Comparison of ENCODE assay signal across 9 cellular contexts in the genomic region with DNA sequence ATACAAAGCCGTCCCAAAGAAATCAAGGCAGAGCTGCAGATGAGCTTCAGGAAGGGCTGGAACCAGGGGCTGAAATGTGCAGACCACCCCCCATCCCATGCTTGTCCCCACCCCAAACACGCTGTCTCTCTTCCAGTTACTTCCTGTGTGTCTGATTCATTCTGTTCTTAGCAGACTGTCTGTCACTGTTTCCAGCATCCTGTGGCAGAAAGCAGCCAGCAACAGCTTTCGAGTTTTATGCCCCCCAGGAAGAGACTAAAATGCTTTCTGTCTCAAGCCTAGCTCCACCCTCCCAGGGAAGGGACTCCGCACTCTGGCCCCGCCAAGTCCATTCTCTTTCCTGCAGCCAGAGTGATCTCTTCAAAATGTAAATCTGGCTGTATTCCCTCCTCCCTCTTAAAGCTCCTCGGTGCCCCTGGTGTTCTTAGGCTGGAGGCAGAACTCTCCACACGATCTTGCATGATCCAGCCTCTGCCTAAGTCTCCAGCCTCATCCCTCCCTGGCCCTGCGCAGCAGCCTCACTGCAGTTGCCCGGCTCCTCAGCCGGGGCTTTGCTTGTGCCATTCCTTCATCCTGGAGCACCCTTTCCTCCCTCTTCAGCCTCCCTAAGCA. TPM values are rescaled to one million over a fixed set of nuclear protein-coding genes. Genes with fewer than 3 reads are reported as not detected.
DNase-seq lines count a peak whose midpoint lies in the region; ATAC-seq and TF ChIP-seq lines count a peak whose summit lies in the region.
"Had no signal": no experiment of that assay in that cellular context is flagged by ENCODE, and none has a peak within 500 bp of the region (broad histone marks: within the 10 kb centered on the region; RNA-seq: fewer than 3 reads in every experiment).

No MANE protein-coding gene starts in this region.

- TF ChIP-seq CTCF in RWPE2 (IDR thresholded peaks at IDR 0.05; ENCODE audit: poor library complexity, severe bottlenecking) (no peak), endodermal cell (conservative IDR thresholded peaks at IDR 0.05) (no peak), colonic mucosa (IDR thresholded peaks at IDR 0.05) (no peak)

- H3K4me1 Mint-ChIP-seq in endodermal cell, result peaks cover 11% of the 10 kb centered on the region
- peaks cover 0 to 3% (median 1%) of the 10 kb centered on the region in 4 donors for H3K4me1 Mint-ChIP-seq in CD4-positive, alpha-beta memory T cell
- H3K4me1 Mint-ChIP-seq: naive B cell had no signal

- H3K9ac ChIP-seq in endodermal cell (ENCODE audit: extremely low read depth, low read length, poor library complexity, severe bottlenecking) (no peak overlapping the region), colonic mucosa (ENCODE audit: low read depth in 2 of 2, low read length in 2 of 2) (no peak overlapping the region)

- H3K27ac ChIP-seq in RWPE2 (ENCODE audit: poor library complexity, severe bottlenecking), result peak overlapping the region; percentile 97
- no peak overlapping the region for H3K27ac ChIP-seq in endodermal cell (ENCODE audit: low read depth, low read length)
- H3K27ac ChIP-seq in colonic mucosa, result no peak overlapping the region
- H3K27ac ChIP-seq in CD4-positive, alpha-beta memory T cell (ENCODE audit: low read depth, low read length), result no peak overlapping the region

- DNase-seq in GM04504 (ENCODE audit: low read depth) (peak; percentile 44), RWPE2 (ENCODE audit: low spot score) (no peak), endodermal cell (peak; percentile 68), sciatic nerve (ENCODE audit: low spot score) (no peak), colonic mucosa (no peak)
- no peak for DNase-seq in CD4-positive, alpha-beta memory T cell
- DNase-seq: naive B cell had no signal

- peaks cover 20% of the 10 kb centered on the region for H3K9me3 Mint-ChIP-seq in endodermal cell
- peaks cover 0 to 5% (median 1%) of the 10 kb centered on the region in 8 donors for H3K9me3 Mint-ChIP-seq in CD4-positive, alpha-beta memory T cell

- ATAC-seq in RWPE2 (ENCODE audit: low read depth) (peak; percentile 13), sciatic nerve (peak; percentile 60), HG03097 (IDR thresholded peaks at IDR 0.05; ENCODE audit: low FRiP score, unreplicated experiment) (no peak), GM19023 (IDR thresholded peaks at IDR 0.05; ENCODE audit: unreplicated experiment) (no peak)

- H3K9me3 ChIP-seq in RWPE2 (ENCODE audit: severe bottlenecking) (no peaks in the 10 kb centered on the region), endodermal cell (ENCODE audit: control insufficient read depth, low read length) (no peaks in the 10 kb centered on the region), colonic mucosa (no peaks in the 10 kb centered on the region)
- H3K9me3 ChIP-seq in CD4-positive, alpha-beta memory T cell (ENCODE audit: control insufficient read depth in 1 of 2, low read length in 2 of 2), result no peaks in the 10 kb centered on the region

- POLR2A ChIA-PET in CD4-positive, alpha-beta memory T cell (lab: Charles Lee; ENCODE audit: partially characterized antibody), result no interaction called here

- no peaks in the 10 kb centered on the region for H3K36me3 Mint-ChIP-seq in endodermal cell (ENCODE audit: low read depth)
- no peaks in the 10 kb centered on the region for H3K36me3 Mint-ChIP-seq in CD4-positive, alpha-beta memory T cell
- H3K36me3 Mint-ChIP-seq: naive B cell had no signal

- no peak overlapping the region for H3K27ac Mint-ChIP-seq in endodermal cell
- H3K27ac Mint-ChIP-seq in CD4-positive, alpha-beta memory T cell, result no peak overlapping the region

- H3K4me1 ChIP-seq in RWPE2 (ENCODE audit: insufficient read depth, poor library complexity, severe bottlenecking) (peaks cover 30% of the 10 kb centered on the region), endodermal cell (ENCODE audit: control insufficient read depth, insufficient read depth, low read length) (no peaks in the 10 kb centered on the region), colonic mucosa (no peaks in the 10 kb centered on the region)
- H3K4me1 ChIP-seq in CD4-positive, alpha-beta memory T cell (ENCODE audit: insufficient read depth, low read length), result no peaks in the 10 kb centered on the region

- intact Hi-C loops in sciatic nerve (cut with DNase I) (no loop called here), colonic mucosa (cut with DNase I) (no loop called here)
- intact Hi-C loops in CD4-positive, alpha-beta memory T cell (cut with micrococcal nuclease), result no loop called here

- CTCF ChIA-PET in CD4-positive, alpha-beta memory T cell (lab: Charles Lee; ENCODE audit: partially characterized antibody), result no interaction called here

- no peak overlapping the region for H3K4me3 Mint-ChIP-seq in endodermal cell
- no peak overlapping the region for H3K4me3 Mint-ChIP-seq in CD4-positive, alpha-beta memory T cell
- H3K4me3 Mint-ChIP-seq: naive B cell had no signal

- 71 to 72% methylated on average over 8 to 10 of the region's 10 CpGs for WGBS in endodermal cell (ENCODE audit: insufficient coverage in 1 of 2, insufficient read length in 1 of 2), 2 experiments

- H3K27me3 ChIP-seq in RWPE2 (ENCODE audit: insufficient read depth, poor library complexity, severe bottlenecking) (no peaks in the 10 kb centered on the region), endodermal cell (ENCODE audit: control insufficient read depth, insufficient read depth, low read length, poor library complexity, severe bottlenecking) (no peaks in the 10 kb centered on the region), colonic mucosa (no peaks in the 10 kb centered on the region)
- H3K27me3 ChIP-seq in CD4-positive, alpha-beta memory T cell (ENCODE audit: insufficient read depth, low read length), result no peaks in the 10 kb centered on the region

- H3K4me3 ChIP-seq in RWPE2 (ENCODE audit: severe bottlenecking), result no peak overlapping the region
- H3K4me3 ChIP-seq in endodermal cell (ENCODE audit: low read length), result no peak overlapping the region
- no peak overlapping the region for H3K4me3 ChIP-seq in colonic mucosa
- H3K4me3 ChIP-seq in CD4-positive, alpha-beta memory T cell (ENCODE audit: low read length in 2 of 2), result no peak overlapping the region

- H3K27me3 Mint-ChIP-seq in endodermal cell (ENCODE audit: insufficient read depth), result peaks cover 2% of the 10 kb centered on the region
- peaks cover 11 to 19% of the 10 kb centered on the region in 2 donors for H3K27me3 Mint-ChIP-seq in CD4-positive, alpha-beta memory T cell

- peaks cover 8% of the 10 kb centered on the region; the same call in 1 of the 2 replicates for H3K36me3 ChIP-seq in RWPE2 (ENCODE audit: low read depth)
- no peaks in the 10 kb centered on the region for H3K36me3 ChIP-seq in endodermal cell (ENCODE audit: control insufficient read depth, insufficient read depth, low read length)
- no peaks in the 10 kb centered on the region for H3K36me3 ChIP-seq in colonic mucosa
- no peaks in the 10 kb centered on the region for H3K36me3 ChIP-seq in CD4-positive, alpha-beta memory T cell (ENCODE audit: insufficient read depth, low read length)

RNA-seq across cellular contexts. Expression of a gene that starts 41.5 kb away (rescaled TPM):
- under 1 TPM in 1 of 2 donors, not detected in 1; 0.13 TPM for total RNA-seq in endodermal cell
- polyA plus RNA-seq in endodermal cell (2013, experiment 1 of 2), result 0.21 TPM
- polyA plus RNA-seq in endodermal cell (2013, experiment 2 of 2), result 0.41 TPM
- 40.3 TPM for total RNA-seq in sciatic nerve
- 10 to 100 TPM in 1 of 2 donors, 1 to 10 TPM in 1; 7.2 to 20.4 TPM for total RNA-seq in colonic mucosa
- total RNA-seq in CD4-positive, alpha-beta memory T cell, result under 1 TPM; 0.58 to 0.81 TPM
- polyA plus RNA-seq in CD4-positive, alpha-beta memory T cell, result under 1 TPM in 1 of 2 donors, not detected in 1; 0.31 TPM

Comparison
In these comparisons a context has a peak if more than half of its experiments do, and no peak if none do; other contexts are left out.
1. DNase-seq: peak in GM04504 (single experiment) and endodermal cell (single experiment); none in RWPE2 (single experiment), sciatic nerve (single experiment), colonic mucosa (single experiment) and CD4-positive, alpha-beta memory T cell (0 of 5).
2. ATAC-seq: peak in RWPE2 (single experiment) and sciatic nerve (single experiment); none in HG03097 (single experiment) and GM19023 (single experiment).
3. RNA of a gene that starts 41.5 kb away (total RNA-seq): 40.3 TPM in sciatic nerve (single experiment) and 7.2 to 20.4 TPM in colonic mucosa; 0.58 to 0.81 TPM in CD4-positive, alpha-beta memory T cell and 0.13 TPM in endodermal cell; every median in the first group is over 4 times any median in the second.